Comparison of ENCODE assay signal across 8 cellular contexts in the genomic region with DNA sequence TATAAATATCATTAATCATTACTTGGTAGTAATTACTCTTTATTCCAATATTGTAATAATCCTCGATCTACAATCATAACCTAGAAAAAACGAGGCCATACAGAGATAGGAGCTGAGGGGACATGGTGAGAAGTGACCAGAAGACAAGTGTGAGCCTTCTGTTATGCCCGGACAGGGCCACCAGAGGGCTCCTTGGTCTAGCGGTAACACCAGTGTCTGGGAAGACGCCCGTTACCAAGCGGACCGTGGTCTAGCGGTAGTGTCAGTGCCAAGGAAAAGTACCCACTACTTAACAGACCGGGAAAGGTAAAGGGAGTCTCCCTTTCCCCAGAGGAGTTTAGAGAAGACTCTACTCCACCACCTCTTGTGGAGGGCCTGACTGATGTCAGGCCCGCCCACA. TPM values are rescaled to one million over a fixed set of nuclear protein-coding genes. Genes with fewer than 3 reads are reported as not detected.
DNase-seq lines count a peak whose midpoint lies in the region; ATAC-seq and TF ChIP-seq lines count a peak whose summit lies in the region.
"Not testable (repeated sequence)": the region's sequence is repeated elsewhere in the genome, so short reads cannot be mapped to it uniquely, and the experiment has no call there.

No MANE protein-coding gene starts in this region.

- H3K4me1 ChIP-seq in HCT116 (ENCODE audit: control insufficient read depth in 1 of 2, insufficient read depth in 2 of 2, low read length in 2 of 2); OCI-LY7 (ENCODE audit: insufficient read depth, low read length, poor library complexity, severe bottlenecking); heart right ventricle; neural progenitor cell; tibial artery: not testable (repeated sequence)

- not testable (repeated sequence) for H3K36me3 ChIP-seq in HCT116 (ENCODE audit: control insufficient read depth in 1 of 2, insufficient read depth in 2 of 2, low read length in 2 of 2); neural progenitor cell
- peaks cover 55% of the 10 kb centered on the region for H3K36me3 ChIP-seq in OCI-LY7 (ENCODE audit: insufficient read depth, low read length)
- H3K36me3 ChIP-seq in heart right ventricle: peaks cover 0 to 31% (median 0%) of the 10 kb centered on the region in 9 donors
- H3K36me3 ChIP-seq in tibial artery: peaks cover 0 to 49% (median 40%) of the 10 kb centered on the region in 3 donors

- 68 to 73% methylated on average over 11 of the region's 11 CpGs for WGBS in heart right ventricle, 2 donors

- not testable (repeated sequence) for H3K9me3 ChIP-seq in HCT116 (ENCODE audit: control insufficient read depth in 1 of 2, insufficient read depth in 1 of 2, low read depth in 1 of 2, low read length in 2 of 2)
- H3K9me3 ChIP-seq in OCI-LY7 (ENCODE audit: low read length): peaks cover 27% of the 10 kb centered on the region; the same call in 1 of the 2 replicates
- H3K9me3 ChIP-seq in heart right ventricle: peaks cover 0 to 32% (median 11%) of the 10 kb centered on the region in 11 donors
- peaks cover 12% of the 10 kb centered on the region for H3K9me3 ChIP-seq in neural progenitor cell (ENCODE audit: low read depth)
- peaks cover 0 to 30% (median 0%) of the 10 kb centered on the region in 3 donors for H3K9me3 ChIP-seq in tibial artery

- H4K20me1 ChIP-seq in HCT116 (ENCODE audit: insufficient read depth); OCI-LY7 (ENCODE audit: insufficient read depth, low read length); neural progenitor cell (ENCODE audit: low read depth): not testable (repeated sequence)

- peaks cover 17% of the 10 kb centered on the region for H3K36me3 Mint-ChIP-seq in neural progenitor cell

- H3K79me2 ChIP-seq in HCT116 (ENCODE audit: insufficient read depth, low read length); OCI-LY7 (ENCODE audit: insufficient read depth, low read depth, low read length); neural progenitor cell (ENCODE audit: low read depth): not testable (repeated sequence)

- not testable (repeated sequence) for H3K27me3 ChIP-seq in HCT116 (ENCODE audit: insufficient read depth, low read length); dorsolateral prefrontal cortex; heart right ventricle; neural progenitor cell; tibial artery

- H3K9me2 ChIP-seq in HCT116 (ENCODE audit: insufficient read depth); OCI-LY7 (ENCODE audit: insufficient read depth, low read length): not testable (repeated sequence)

- intact Hi-C loops in HCT116 (cut with micrococcal nuclease): loop anchor here (5.0 kb wide), 1 partner anchor 212 kb away; no protein-coding TSS in a partner anchor
- intact Hi-C loops in OCI-LY7 (cut with micrococcal nuclease; ENCODE audit: unreplicated experiment); dorsolateral prefrontal cortex (cut with DNase I); heart right ventricle (cut with DNase I); tibial artery (cut with DNase I; ENCODE audit: low total_unique reads): not testable (repeated sequence)

- RAD21 ChIA-PET in HCT116 (lab: Charles Lee; ENCODE audit: low non-redundant PET in 1 of 2, low total read pairs in 2 of 2, uncharacterized antibody in 2 of 2, unreplicated experiment in 2 of 2): not testable (repeated sequence)

- not testable (repeated sequence) for H3K4me3 Mint-ChIP-seq in neural progenitor cell

- CTCF ChIA-PET in HCT116 (lab: Charles Lee): interaction anchor here (1.2 kb wide), 1 partner anchor 345 kb away, joined by 4 read pairs; no protein-coding TSS in a partner anchor
- CTCF ChIA-PET in OCI-LY7 (lab: Charles Lee; ENCODE audit: unreplicated experiment): not testable (repeated sequence)

- peak; percentile 21 to 59 (median 47); a peak in 5 of 6 replicates for TF ChIP-seq CTCF in HCT116 (IDR thresholded peaks at IDR 0.05 in 2 of 3, conservative IDR thresholded peaks at IDR 0.05 in 1 of 3; ENCODE audit: borderline replicate concordance in 1 of 3, insufficient read depth in 1 of 3, low read depth in 2 of 3, low read length in 2 of 3)
- TF ChIP-seq CTCF in OCI-LY7 (conservative IDR thresholded peaks at IDR 0.05; ENCODE audit: low read length): peak; percentile 47
- TF ChIP-seq CTCF in dorsolateral prefrontal cortex (IDR thresholded peaks at IDR 0.05 in 54 of 56, conservative IDR thresholded peaks at IDR 0.05 in 2 of 56; ENCODE audit: low read depth in 1 of 56, partially characterized antibody in 56 of 56): peak in 39 of 56 donors; percentile 16 to 46 (median 32)
- TF ChIP-seq CTCF in heart right ventricle (IDR thresholded peaks at IDR 0.05): peak in 7 of 9 donors; percentile 13 to 43 (median 25)
- peak; percentile 41 for TF ChIP-seq CTCF in neural progenitor cell (IDR thresholded peaks at IDR 0.05)
- peak; percentile 17 to 20 for TF ChIP-seq CTCF in tibial artery (IDR thresholded peaks at IDR 0.05)

- not testable (repeated sequence) for H3K27ac Mint-ChIP-seq in neural progenitor cell

- H2AFZ ChIP-seq in HCT116 (ENCODE audit: low read depth, low read length, poor library complexity, severe bottlenecking); OCI-LY7 (ENCODE audit: low read length); neural progenitor cell (replicated peaks): not testable (repeated sequence)

- ATAC-seq in HCT116: peak; percentile 50
- ATAC-seq in heart right ventricle: not testable (repeated sequence)

- H3K27me3 Mint-ChIP-seq in neural progenitor cell (ENCODE audit: insufficient read depth, low read depth): not testable (repeated sequence)

- not testable (repeated sequence) for TF ChIP-seq POLR2A in HCT116 (IDR thresholded peaks at IDR 0.05; ENCODE audit: borderline replicate concordance, extremely low read depth, insufficient read depth, insufficient read length)

- DNase-seq in CMK (ENCODE audit: low read depth) (peak; percentile 9), dorsolateral prefrontal cortex (peak in 4 of 10 donors; percentile 16 to 43 (median 32)), neural progenitor cell (ENCODE audit: low spot score) (peak; percentile 42)
- not testable (repeated sequence) for DNase-seq in HCT116 (ENCODE audit: low read depth, low spot score); OCI-LY7 (ENCODE audit: low spot score); heart right ventricle; tibial artery
- DNase-seq in activated CD8-positive, alpha-beta memory T cell treated with anti-CD3 and anti-CD28 coated beads, Interleukin-2, amount 50 U/mL, for 48 hours: peak; percentile 40

- not testable (repeated sequence) for H3K4me1 Mint-ChIP-seq in neural progenitor cell

- H3K4me2 ChIP-seq in HCT116 (ENCODE audit: low read length); OCI-LY7 (ENCODE audit: low read length); neural progenitor cell: not testable (repeated sequence)

- H3K4me3 ChIP-seq in HCT116 (replicated peaks in 1 of 2; ENCODE audit: low read depth in 1 of 2, low read length in 2 of 2); OCI-LY7 (ENCODE audit: low read depth, low read length, poor library complexity, severe bottlenecking); dorsolateral prefrontal cortex; heart right ventricle; neural progenitor cell; tibial artery: not testable (repeated sequence)

- TF ChIP-seq RAD21 in HCT116 (IDR thresholded peaks at IDR 0.05; ENCODE audit: low read depth): peak; percentile 45; the same call in 1 of the 2 replicates

- not testable (repeated sequence) for H3K27ac ChIP-seq in HCT116 (ENCODE audit: low read depth, low read length); OCI-LY7 (ENCODE audit: low read depth, low read length, poor library complexity, severe bottlenecking); dorsolateral prefrontal cortex; heart right ventricle; neural progenitor cell; tibial artery

- BruUV-seq in HCT116 (replicated peaks; lab: Mats Ljungman, UMichigan); OCI-LY7 (replicated peaks; lab: Mats Ljungman, UMichigan): not testable (repeated sequence)

- peaks cover 19% of the 10 kb centered on the region for H3K9me3 Mint-ChIP-seq in neural progenitor cell

- POLR2A ChIA-PET in HCT116 (lab: Charles Lee): interaction anchor here (1.4 kb wide), 1 partner anchor 66 kb away, joined by 5 read pairs; no protein-coding TSS in a partner anchor
- POLR2A ChIA-PET in OCI-LY7 (lab: Charles Lee): not testable (repeated sequence)

- H3K9ac ChIP-seq in HCT116 (ENCODE audit: low read length); neural progenitor cell: not testable (repeated sequence)

- not testable (repeated sequence) for H3F3A ChIP-seq in neural progenitor cell (ENCODE audit: low read depth)

RNA-seq across cellular contexts. Expression of a gene that starts 59.5 kb away (rescaled TPM):
- total RNA-seq in HCT116 (2021; ENCODE audit: unreplicated experiment) (79.1 TPM), OCI-LY7 (2022) (3.0 and 4.0 TPM in 2 replicates), dorsolateral prefrontal cortex (100 to 1,000 TPM in 94 of 120 experiments, 10 to 100 TPM in 26; 67.1 to 206 (median 116) TPM), heart right ventricle (100 to 1,000 TPM; 161 to 287 (median 185) TPM), neural progenitor cell (ENCODE audit: low replicate concordance) (14.2 and 65.0 TPM in 2 replicates)
- polyA plus RNA-seq in HCT116 (2012): 53.8 and 67.7 TPM in 2 replicates
- total RNA-seq in OCI-LY7 (2014; rRNA removed; shearing (Covaris generic)): 1.4 and 2.4 TPM in 2 replicates
- polyA plus RNA-seq in heart right ventricle: 100 to 1,000 TPM; 104 to 156 TPM
